Comparison of ENCODE assay signal across 1 cellular context in the genomic region with DNA sequence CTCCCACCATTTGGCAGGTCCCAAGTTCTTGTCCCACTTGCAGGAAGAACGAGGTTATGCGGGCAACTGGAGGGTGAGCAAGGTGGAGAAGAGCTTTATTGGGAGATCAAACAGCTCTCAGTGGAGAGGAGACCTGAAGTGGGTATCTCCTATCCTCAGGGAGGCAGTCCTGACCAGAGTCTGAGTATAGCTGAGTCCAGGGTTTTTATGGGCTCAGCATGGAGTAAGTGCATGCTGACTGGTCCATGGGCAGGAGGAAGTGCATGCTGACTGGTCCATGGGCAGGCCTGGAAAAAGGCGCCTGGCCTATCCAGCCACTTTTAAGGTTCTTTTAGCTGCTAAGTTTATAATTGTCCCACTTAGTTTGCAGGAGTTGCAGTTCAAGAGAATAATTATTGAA.
TF ChIP-seq lines count a peak whose summit lies in the region.

No MANE protein-coding gene starts in this region.

TF ChIP-seq in A549, 52 proteins besides CTCF, POLR2A, EP300 and RAD21 (continued from another document):
- TF ChIP-seq, protein P1, sequence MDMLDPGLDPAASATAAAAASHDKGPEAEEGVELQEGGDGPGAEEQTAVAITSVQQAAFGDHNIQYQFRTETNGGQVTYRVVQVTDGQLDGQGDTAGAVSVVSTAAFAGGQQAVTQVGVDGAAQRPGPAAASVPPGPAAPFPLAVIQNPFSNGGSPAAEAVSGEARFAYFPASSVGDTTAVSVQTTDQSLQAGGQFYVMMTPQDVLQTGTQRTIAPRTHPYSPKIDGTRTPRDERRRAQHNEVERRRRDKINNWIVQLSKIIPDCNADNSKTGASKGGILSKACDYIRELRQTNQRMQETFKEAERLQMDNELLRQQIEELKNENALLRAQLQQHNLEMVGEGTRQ (IDR thresholded peaks at IDR 0.05), result no peak
- TF ChIP-seq MYC (IDR thresholded peaks at IDR 0.05; ENCODE audit: borderline replicate concordance, low read length) (no peak), NFE2L2 (conservative IDR thresholded peaks at IDR 0.05; ENCODE audit: low read length) (no peak), ESRRA (IDR thresholded peaks at IDR 0.05; ENCODE audit: borderline replicate concordance, low read length) (no peak), HOXB5 (CRISPR knock-in tag; IDR thresholded peaks at IDR 0.05) (no peak), JUN (IDR thresholded peaks at IDR 0.05) (no peak), CBX8 (IDR thresholded peaks at IDR 0.05) (no peak), POLR2AphosphoS2 (conservative IDR thresholded peaks at IDR 0.05; ENCODE audit: low read length) (no peak), MAFK (IDR thresholded peaks at IDR 0.05; ENCODE audit: partially characterized antibody) (no peak)
- TF ChIP-seq, protein P2, sequence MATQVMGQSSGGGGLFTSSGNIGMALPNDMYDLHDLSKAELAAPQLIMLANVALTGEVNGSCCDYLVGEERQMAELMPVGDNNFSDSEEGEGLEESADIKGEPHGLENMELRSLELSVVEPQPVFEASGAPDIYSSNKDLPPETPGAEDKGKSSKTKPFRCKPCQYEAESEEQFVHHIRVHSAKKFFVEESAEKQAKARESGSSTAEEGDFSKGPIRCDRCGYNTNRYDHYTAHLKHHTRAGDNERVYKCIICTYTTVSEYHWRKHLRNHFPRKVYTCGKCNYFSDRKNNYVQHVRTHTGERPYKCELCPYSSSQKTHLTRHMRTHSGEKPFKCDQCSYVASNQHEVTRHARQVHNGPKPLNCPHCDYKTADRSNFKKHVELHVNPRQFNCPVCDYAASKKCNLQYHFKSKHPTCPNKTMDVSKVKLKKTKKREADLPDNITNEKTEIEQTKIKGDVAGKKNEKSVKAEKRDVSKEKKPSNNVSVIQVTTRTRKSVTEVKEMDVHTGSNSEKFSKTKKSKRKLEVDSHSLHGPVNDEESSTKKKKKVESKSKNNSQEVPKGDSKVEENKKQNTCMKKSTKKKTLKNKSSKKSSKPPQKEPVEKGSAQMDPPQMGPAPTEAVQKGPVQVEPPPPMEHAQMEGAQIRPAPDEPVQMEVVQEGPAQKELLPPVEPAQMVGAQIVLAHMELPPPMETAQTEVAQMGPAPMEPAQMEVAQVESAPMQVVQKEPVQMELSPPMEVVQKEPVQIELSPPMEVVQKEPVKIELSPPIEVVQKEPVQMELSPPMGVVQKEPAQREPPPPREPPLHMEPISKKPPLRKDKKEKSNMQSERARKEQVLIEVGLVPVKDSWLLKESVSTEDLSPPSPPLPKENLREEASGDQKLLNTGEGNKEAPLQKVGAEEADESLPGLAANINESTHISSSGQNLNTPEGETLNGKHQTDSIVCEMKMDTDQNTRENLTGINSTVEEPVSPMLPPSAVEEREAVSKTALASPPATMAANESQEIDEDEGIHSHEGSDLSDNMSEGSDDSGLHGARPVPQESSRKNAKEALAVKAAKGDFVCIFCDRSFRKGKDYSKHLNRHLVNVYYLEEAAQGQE (IDR thresholded peaks at IDR 0.05), result no peak
